18 cellular contexts compared by ENCODE assay signal in the genomic region with DNA sequence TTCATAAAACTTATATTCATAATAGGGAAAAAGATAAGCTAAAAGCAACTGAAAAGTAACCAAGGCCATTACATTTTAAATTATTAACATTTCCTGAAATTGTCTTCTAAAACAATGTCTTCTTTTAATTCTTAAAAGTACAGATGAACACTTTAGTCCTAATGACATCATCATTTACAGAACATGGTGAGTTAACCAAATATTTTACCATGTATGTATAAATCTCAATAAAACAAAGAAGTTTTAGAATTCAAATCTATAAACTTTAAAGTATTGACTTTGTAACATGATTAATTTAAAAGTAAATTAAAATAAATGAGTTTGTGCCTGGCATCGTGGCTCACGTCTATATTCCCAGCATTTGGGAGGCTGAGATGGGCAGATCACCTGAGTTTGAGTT.
DNase-seq lines count a peak whose midpoint lies in the region; ATAC-seq, FAIRE-seq and TF ChIP-seq lines count a peak whose summit lies in the region.
"Had no signal": no experiment of that assay in that cellular context is flagged by ENCODE, and none has a peak within 500 bp of the region (broad histone marks: within the 10 kb centered on the region; RNA-seq: fewer than 3 reads in every experiment).

No MANE protein-coding gene starts in this region.

- no peak overlapping the region for H2BK15ac ChIP-seq in mesendoderm (replicated peaks; ENCODE audit: low read depth)

- no peak for TF ChIP-seq POLR2A in GM12878 (IDR thresholded peaks at IDR 0.05; ENCODE audit: low read depth, low read length)

- H2AK5ac ChIP-seq in mesendoderm (ENCODE audit: low read length), result no peak overlapping the region

- TF ChIP-seq CTCF in HEK293 (tag by site-specific recombination; IDR thresholded peaks at IDR 0.05), result no peak
- no peak for TF ChIP-seq CTCF in GM12878 (IDR thresholded peaks at IDR 0.05 in 2 of 3, conservative IDR thresholded peaks at IDR 0.05 in 1 of 3; ENCODE audit: control insufficient read depth in 2 of 3, extremely low read depth in 1 of 3, insufficient read depth in 1 of 3, low read depth in 3 of 3, low read length in 3 of 3)

- no peaks in the 10 kb centered on the region for H3K9me3 ChIP-seq in HEK293 (ENCODE audit: control insufficient read depth, insufficient read depth, low read depth, low read length)
- no peaks in the 10 kb centered on the region for H3K9me3 ChIP-seq in GM12878 (replicated peaks; ENCODE audit: control insufficient read depth, insufficient read depth, low read length)
- H3K9me3 ChIP-seq in small intestine (ENCODE audit: control insufficient read depth, low read depth), result no peaks in the 10 kb centered on the region
- H3K9me3 ChIP-seq: HAP-1 had no signal

- no peak for DNase-seq in GM12878 (ENCODE audit: low read depth, low spot score)
- DNase-seq in small intestine, result no peak
- DNase-seq in mesendoderm, result no peak
- DNase-seq in activated T-cell treated with anti-CD3 and anti-CD28 coated beads, Interleukin-2, amount 50 U/mL, for 48 hours, result no peak
- no peak for DNase-seq in activated CD8-positive, alpha-beta memory T cell treated with anti-CD3 and anti-CD28 coated beads, Interleukin-2, amount 50 U/mL, for 48 hours
- DNase-seq: 8988T; CD8-positive, alpha-beta memory T cell; COR-L47; DMS 273 treated with DMSO at 0.1 percent for 48 hours; DND-41; EL; GM23248 had no signal

- peaks cover 0 to 12% of the 10 kb centered on the region in 2 experiments; a peak in 1 of 3 replicates for H3K36me3 ChIP-seq in HEK293 (ENCODE audit: control insufficient read depth in 2 of 2, insufficient read depth in 1 of 2, low read length in 2 of 2)
- H3K36me3 ChIP-seq in GM12878 (ENCODE audit: control insufficient read depth in 2 of 2, insufficient read depth in 2 of 2, low read length in 1 of 2), result peaks cover 3 to 4% of the 10 kb centered on the region in 2 experiments; a peak in 3 of 4 replicates
- no peaks in the 10 kb centered on the region for H3K36me3 ChIP-seq in small intestine (ENCODE audit: control insufficient read depth in 2 of 2, insufficient read depth in 2 of 2, low read length in 2 of 2)
- no peaks in the 10 kb centered on the region for H3K36me3 ChIP-seq in mesendoderm (ENCODE audit: control insufficient read depth, insufficient read depth, low read length)
- H3K36me3 ChIP-seq: HAP-1 had no signal

- H3K18ac ChIP-seq in mesendoderm (ENCODE audit: low read length), result no peak overlapping the region

- no peak overlapping the region for H3K56ac ChIP-seq in mesendoderm (ENCODE audit: low read length)

- H3K4me3 ChIP-seq in HEK293 (ENCODE audit: low read depth, low read length) (no peak overlapping the region), GM12878 (no peak overlapping the region), small intestine (ENCODE audit: low read depth in 1 of 2, low read length in 2 of 2) (no peak overlapping the region), mesendoderm (ENCODE audit: low read length) (no peak overlapping the region)
- H3K4me3 ChIP-seq: BLaER1 treated with 17β-estradiol and CSF1 and Interleukin-3, amounts not matched to agents 10 nM and 100 nM; GM23248; HAP-1 had no signal

- no peaks in the 10 kb centered on the region for H3K4me1 ChIP-seq in HEK293 (ENCODE audit: control insufficient read depth, insufficient read depth, low read length)
- peaks cover 5% of the 10 kb centered on the region for H3K4me1 ChIP-seq in GM12878 (ENCODE audit: control insufficient read depth, insufficient read depth, low read length)
- H3K4me1 ChIP-seq in small intestine (ENCODE audit: control insufficient read depth in 2 of 2, insufficient read depth in 1 of 2, low read depth in 1 of 2, low read length in 1 of 2), result no peaks in the 10 kb centered on the region
- no peaks in the 10 kb centered on the region for H3K4me1 ChIP-seq in mesendoderm (ENCODE audit: control insufficient read depth, low read depth, low read length)
- H3K4me1 ChIP-seq: HAP-1 had no signal

- RAD21 ChIA-PET in GM12878 (lab: Charles Lee; ENCODE audit: unreplicated experiment), result no interaction called here

- H2BK120ac ChIP-seq in mesendoderm (ENCODE audit: low read depth, low read length), result no peak overlapping the region

- CTCF ChIA-PET in HEK293 (lab: Yijun Ruan, JAX), result interaction anchor here (0.6 to 0.7 kb wide), 2 partner anchors 17 to 117 kb away, joined by 3 read pairs; no protein-coding TSS in a partner anchor
- CTCF ChIA-PET in GM12878 (lab: Yijun Ruan, JAX), result interaction anchor here (0.6 to 1.4 kb wide), 2 partner anchors 212 to 526 kb away, joined by 3 read pairs; no protein-coding TSS in a partner anchor

- in situ Hi-C loops in GM12878 (cut with MboI), result no loop called here

- no peak overlapping the region for H2AFZ ChIP-seq in GM12878 (ENCODE audit: control insufficient read depth, low read depth, low read length)
- H2AFZ ChIP-seq: GM23248 had no signal

- no peak overlapping the region for H4K5ac ChIP-seq in mesendoderm (ENCODE audit: low read length)

- no TSS peak for BruUV-seq in GM12878 (replicated peaks; lab: Mats Ljungman, UMichigan)

- peak; percentile 68 for FAIRE-seq in A204.1 (lab: Jason Lieb, UNC)
- FAIRE-seq in GM12878 (lab: Jason Lieb, UNC), result no peak
- FAIRE-seq in small intestine (lab: Jason Lieb, UNC), result peak; percentile 68
- FAIRE-seq: GM12892, GM18507 had no signal

- no peak for TF ChIP-seq RAD21 in GM12878 (IDR thresholded peaks at IDR 0.05; ENCODE audit: insufficient read depth, low read depth, low read length)

- POLR2A ChIA-PET in HEK293 (lab: Yijun Ruan, JAX), result interaction anchor here (0.9 kb wide), 1 partner anchor 10 kb away, joined by 3 read pairs; no protein-coding TSS in a partner anchor
- POLR2A ChIA-PET in GM12878 (lab: Charles Lee), result no interaction called here

- H3K79me2 ChIP-seq in GM12878 (ENCODE audit: control insufficient read depth, insufficient read depth, low read length) (peaks cover 1% of the 10 kb centered on the region), mesendoderm (ENCODE audit: control insufficient read depth, insufficient read depth, low read length) (no peaks in the 10 kb centered on the region)

- no peaks in the 10 kb centered on the region for H3K79me1 ChIP-seq in mesendoderm (ENCODE audit: low read length)

- intact Hi-C loops in GM12878 (cut with micrococcal nuclease; ENCODE audit: unreplicated experiment), result no loop called here

- H4K20me1 ChIP-seq in GM12878 (ENCODE audit: control insufficient read depth, insufficient read depth), result no peaks in the 10 kb centered on the region
- H4K20me1 ChIP-seq: BLaER1 treated with 17β-estradiol and CSF1 and Interleukin-3, amounts not matched to agents 10 nM and 100 nM had no signal

- no peak overlapping the region for H3K23ac ChIP-seq in mesendoderm (ENCODE audit: low read length)

- H3K27ac ChIP-seq in HEK293 (ENCODE audit: extremely low read depth, low read depth, low read length) (no peak overlapping the region), GM12878 (ENCODE audit: control insufficient read depth, insufficient read depth) (no peak overlapping the region), small intestine (ENCODE audit: low read depth in 1 of 2, low read length in 1 of 2) (no peak overlapping the region), mesendoderm (ENCODE audit: low read depth, low read length) (no peak overlapping the region)
- H3K27ac ChIP-seq: BLaER1 treated with 17β-estradiol and CSF1 and Interleukin-3, amounts not matched to agents 10 nM and 100 nM; GM23248 had no signal

- H3K9ac ChIP-seq in GM12878 (ENCODE audit: control insufficient read depth, insufficient read depth, low read length) (no peak overlapping the region), mesendoderm (ENCODE audit: low read length) (no peak overlapping the region)
- H3K9ac ChIP-seq: BLaER1 treated with 17β-estradiol and CSF1 and Interleukin-3, amounts not matched to agents 10 nM and 100 nM; GM23248 had no signal

- SMC1A ChIA-PET in GM12878 (lab: Charles Lee; ENCODE audit: uncharacterized antibody, unreplicated experiment), result interaction anchor here (0.6 to 1.0 kb wide), 3 partner anchors 29 to 527 kb away, joined by 3 to 4 read pairs (median 4); no protein-coding TSS in a partner anchor

- no peak overlapping the region for H3K4ac ChIP-seq in mesendoderm (ENCODE audit: low read depth, low read length)

- no peak for ATAC-seq in GM12878

- H3K27me3 ChIP-seq in GM12878 (replicated peaks in 1 of 2; ENCODE audit: control insufficient read depth in 2 of 2, insufficient read depth in 2 of 2, low read length in 1 of 2) (no peaks in the 10 kb centered on the region), small intestine (ENCODE audit: control insufficient read depth in 2 of 2, insufficient read depth in 2 of 2, low read length in 2 of 2) (no peaks in the 10 kb centered on the region), mesendoderm (ENCODE audit: insufficient read depth, low read length, poor library complexity) (no peaks in the 10 kb centered on the region)
- H3K27me3 ChIP-seq: BLaER1 treated with 17β-estradiol and CSF1 and Interleukin-3, amounts not matched to agents 10 nM and 100 nM had no signal

- H3K4me2 ChIP-seq in GM12878 (ENCODE audit: control insufficient read depth, insufficient read depth), result no peak overlapping the region
- no peak overlapping the region for H3K4me2 ChIP-seq in mesendoderm (ENCODE audit: low read length)
- H3K4me2 ChIP-seq: BLaER1 treated with 17β-estradiol and CSF1 and Interleukin-3, amounts not matched to agents 10 nM and 100 nM had no signal

- no peak overlapping the region for H4K8ac ChIP-seq in mesendoderm (ENCODE audit: low read depth, low read length)

- WGBS in GM12878 (ENCODE audit: insufficient coverage, insufficient replicate concordance, low lambda C conversion rate, missing lambda C conversion rate), result 94% methylated on average over 2 of the region's 2 CpGs
- WGBS in small intestine, 3 donors, result 95 to 97% (median 96%) methylated on average over 2 of the region's 2 CpGs
- no CpG with 5 or more reads among the region's 2 CpGs for WGBS in mesendoderm (ENCODE audit: extremely low coverage, insufficient coverage, low lambda C conversion rate)

- H2BK5ac ChIP-seq in mesendoderm (ENCODE audit: low read length), result no peak overlapping the region

- no peak for TF ChIP-seq EP300 in GM12878 (IDR thresholded peaks at IDR 0.05; ENCODE audit: borderline replicate concordance in 1 of 2, control insufficient read depth in 1 of 2, low read depth in 2 of 2, low read length in 2 of 2)

TF ChIP-seq in HEK293, 187 proteins besides CTCF, POLR2A, EP300 and RAD21 (continues in another document):
- no peak for TF ChIP-seq ZNF248 (tag by site-specific recombination; IDR thresholded peaks at IDR 0.05)
